13 cellular contexts compared by ENCODE assay signal in genomic region chr7:36871863-36872262, GRCh38.
A peak's percentile ranks its signal among the peaks of the same experiment; 100 is the strongest.
DNase-seq lines count a peak whose midpoint lies in the region; ATAC-seq and TF ChIP-seq lines count a peak whose summit lies in the region.
"Had no signal": no experiment of that assay in that cellular context is flagged by ENCODE, and none has a peak within 500 bp of the region (broad histone marks: within the 10 kb centered on the region; RNA-seq: fewer than 3 reads in every experiment).

No MANE protein-coding gene starts in this region.

- CTCF ChIA-PET in CD8-positive, alpha-beta T cell (lab: Charles Lee) = no interaction called here
- CTCF ChIA-PET in GM10248 (lab: Yijun Ruan, JAX) = interaction anchor here (1.0 kb wide), 1 partner anchor 310 kb away, joined by 3 read pairs; no protein-coding TSS in a partner anchor

- TF ChIP-seq CTCF in CD8-positive, alpha-beta T cell (IDR thresholded peaks at IDR 0.05) = no peak
- TF ChIP-seq CTCF in GM10248 (IDR thresholded peaks at IDR 0.05; ENCODE audit: control extremely low read depth, extremely low read depth, low read depth, missing control alignments) (no peak), epithelial cell of esophagus (IDR thresholded peaks at IDR 0.05; ENCODE audit: insufficient read depth, low read depth, low read length, missing control alignments) (no peak), psoas muscle (IDR thresholded peaks at IDR 0.05) (no peak)

- no peaks in the 10 kb centered on the region for H3K27me3 Mint-ChIP-seq in CD8-positive, alpha-beta T cell (ENCODE audit: low read depth)

- peak; percentile 51 for ATAC-seq in CD8-positive, alpha-beta T cell
- ATAC-seq in GM19455 (IDR thresholded peaks at IDR 0.05; ENCODE audit: unreplicated experiment) (no peak), psoas muscle (no peak)

- H3K36me3 ChIP-seq in CD8-positive, alpha-beta T cell (ENCODE audit: insufficient read depth, low read length) = peaks cover 19% of the 10 kb centered on the region
- no peaks in the 10 kb centered on the region for H3K36me3 ChIP-seq in psoas muscle (ENCODE audit: insufficient read depth in 1 of 2, low read depth in 1 of 2)
- peaks cover 59% of the 10 kb centered on the region for H3K36me3 ChIP-seq in effector memory CD4-positive, alpha-beta T cell (ENCODE audit: control insufficient read depth, insufficient read depth, low read length)

- intact Hi-C loops in CD8-positive, alpha-beta T cell (cut with DNase I, micrococcal nuclease) = loop anchor here (5.0 to 10.0 kb wide), 2 partner anchors 147 to 190 kb away; partner anchors contain the start of gene AOAH (in 1 of the 2)
- intact Hi-C loops in psoas muscle (cut with DNase I) = no loop called here

- H3K27ac Mint-ChIP-seq in CD8-positive, alpha-beta T cell = no peak overlapping the region
- H3K27ac Mint-ChIP-seq: nephron progenitor cell had no signal

- peaks cover 90% of the 10 kb centered on the region for H3K36me3 Mint-ChIP-seq in CD8-positive, alpha-beta T cell

- no peak overlapping the region for H3K27ac ChIP-seq in CD8-positive, alpha-beta T cell (ENCODE audit: low read depth, low read length)
- H3K27ac ChIP-seq in psoas muscle = no peak overlapping the region
- no peak overlapping the region for H3K27ac ChIP-seq in effector memory CD4-positive, alpha-beta T cell (ENCODE audit: insufficient read depth, low read length, poor library complexity, severe bottlenecking)
- H3K27ac ChIP-seq: thyroid gland had no signal

- no peaks in the 10 kb centered on the region for H3K27me3 ChIP-seq in CD8-positive, alpha-beta T cell (ENCODE audit: insufficient read depth, low read length)
- H3K27me3 ChIP-seq in psoas muscle (ENCODE audit: insufficient read depth in 3 of 3, low read length in 2 of 3) = no peaks in the 10 kb centered on the region
- H3K27me3 ChIP-seq in effector memory CD4-positive, alpha-beta T cell (replicated peaks; ENCODE audit: control insufficient read depth, insufficient read depth, low read length, poor library complexity, severe bottlenecking) = no peaks in the 10 kb centered on the region
- H3K27me3 ChIP-seq: thyroid gland had no signal

- DNase-seq in CD8-positive, alpha-beta T cell = no peak
- DNase-seq in GM10248 (ENCODE audit: extremely low spot score) (peak; percentile 11), NCI-H2227 treated with DMSO at 0.1 percent for 48 hours (lab: John Stamatoyannopoulos, UW) (peak; percentile 0), epithelial cell of esophagus (ENCODE audit: low read depth) (peak; percentile 9), psoas muscle (no peak), AG20443 (ENCODE audit: low spot score) (no peak)
- DNase-seq in effector memory CD4-positive, alpha-beta T cell = no peak
- DNase-seq: activated T-cell treated with anti-CD3 and anti-CD28 coated beads, Interleukin-2, amount 50 U/mL, for 4 hours; effector CD4-positive, alpha-beta T cell; HCEC 1CT; nephron progenitor cell; thyroid gland had no signal

- no peaks in the 10 kb centered on the region for H3K9me3 ChIP-seq in CD8-positive, alpha-beta T cell (ENCODE audit: low read length)
- H3K9me3 ChIP-seq in psoas muscle = no peaks in the 10 kb centered on the region
- no peaks in the 10 kb centered on the region for H3K9me3 ChIP-seq in effector memory CD4-positive, alpha-beta T cell (ENCODE audit: control insufficient read depth, low read length)
- H3K9me3 ChIP-seq: thyroid gland had no signal

- no peaks in the 10 kb centered on the region for H3K4me1 ChIP-seq in CD8-positive, alpha-beta T cell (ENCODE audit: insufficient read depth, low read length)
- H3K4me1 ChIP-seq in psoas muscle = no peaks in the 10 kb centered on the region
- H3K4me1 ChIP-seq in effector memory CD4-positive, alpha-beta T cell (ENCODE audit: control insufficient read depth, insufficient read depth, low read length, poor library complexity, severe bottlenecking) = no peaks in the 10 kb centered on the region

- H3K4me3 ChIP-seq in CD8-positive, alpha-beta T cell (ENCODE audit: low read depth, low read length) = no peak overlapping the region
- no peak overlapping the region for H3K4me3 ChIP-seq in epithelial cell of esophagus (ENCODE audit: low read length)
- no peak overlapping the region for H3K4me3 ChIP-seq in psoas muscle
- no peak overlapping the region for H3K4me3 ChIP-seq in effector memory CD4-positive, alpha-beta T cell (ENCODE audit: insufficient read depth, low read depth, low read length, poor library complexity, severe bottlenecking)
- H3K4me3 ChIP-seq: thyroid gland had no signal

- no peak overlapping the region for H3K4me3 Mint-ChIP-seq in CD8-positive, alpha-beta T cell
- H3K4me3 Mint-ChIP-seq: activated T-cell treated with anti-CD3 and anti-CD28 coated beads, Interleukin-2, amount 50 U/mL, for 4 hours; nephron progenitor cell had no signal

- POLR2A ChIA-PET in CD8-positive, alpha-beta T cell (lab: Charles Lee) = no interaction called here
- POLR2A ChIA-PET in GM10248 (lab: Yijun Ruan, JAX) = no interaction called here

- no peaks in the 10 kb centered on the region for H3K9me3 Mint-ChIP-seq in CD8-positive, alpha-beta T cell
- H3K9me3 Mint-ChIP-seq: activated T-cell treated with anti-CD3 and anti-CD28 coated beads, Interleukin-2, amount 50 U/mL, for 4 hours had no signal

- peaks cover 12% of the 10 kb centered on the region for H3K4me1 Mint-ChIP-seq in CD8-positive, alpha-beta T cell (ENCODE audit: low read depth)

Comparison
In these comparisons a context has a peak if more than half of its experiments do, and no peak if none do; other contexts are left out.
1. DNase-seq: peak in GM10248 (single experiment), NCI-H2227 treated with DMSO at 0.1 percent for 48 hours (single experiment) and epithelial cell of esophagus (single experiment); none in CD8-positive, alpha-beta T cell (0 of 7), psoas muscle (0 of 2), effector memory CD4-positive, alpha-beta T cell (0 of 3) and AG20443 (single experiment).
2. intact Hi-C loops: an anchor here in CD8-positive, alpha-beta T cell (5.0 to 10.0 kb wide); none called in psoas muscle.